ENCODE assay signal across 24 cellular contexts in the genomic region with DNA sequence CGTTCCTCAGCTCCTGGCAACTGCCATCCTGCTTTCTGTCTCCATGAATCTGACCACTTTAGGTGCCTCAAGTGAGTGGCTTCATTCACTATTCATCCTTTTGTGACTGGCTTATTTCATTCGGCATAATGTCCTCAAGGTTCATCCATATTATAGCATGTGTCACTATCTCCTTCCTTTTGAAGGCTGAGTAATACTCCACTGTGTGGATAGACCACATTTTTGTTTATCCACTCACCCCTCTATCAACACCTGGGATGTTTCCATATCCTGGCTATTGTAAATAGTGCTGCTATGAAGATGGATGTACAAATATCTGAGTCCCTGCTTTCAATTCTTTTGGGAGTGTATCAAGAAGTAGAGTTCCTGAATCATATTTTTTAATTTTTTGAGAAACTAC.
"Had no signal": no experiment of that assay in that cellular context is flagged by ENCODE, and none has a peak within 500 bp of the region (broad histone marks: within the 10 kb centered on the region; RNA-seq: fewer than 3 reads in every experiment).

No MANE protein-coding gene starts in this region.

- H3K27me3 ChIP-seq: colonic mucosa, esophagus muscularis mucosa, foreskin keratinocyte, gastroesophageal sphincter, heart left ventricle, hepatocyte, left lung had no signal

- DNase-seq: colonic mucosa; cortex of kidney; effector CD8-positive, alpha-beta T cell; effector memory CD8-positive, alpha-beta T cell; endodermal cell; erythroblast; foreskin keratinocyte; heart left ventricle; immature natural killer cell; islet precursor cell; kidney; kidney glomerular epithelial cell; left colon; left lung; left ventricle myocardium superior; lower lobe of right lung; mesenchymal stem cell; mucosa of descending colon; naive B cell; naive thymus-derived CD8-positive, alpha-beta T cell had no signal

- ATAC-seq: effector memory CD8-positive, alpha-beta T cell; foreskin keratinocyte; gastroesophageal sphincter; heart left ventricle; left colon; left lung; left ventricle myocardium superior; lower lobe of right lung; mucosa of descending colon; naive thymus-derived CD8-positive, alpha-beta T cell had no signal

- H3K4me3 ChIP-seq: colonic mucosa, esophagus muscularis mucosa, gastroesophageal sphincter, heart left ventricle, hepatocyte, left lung, lower lobe of right lung, mucosa of descending colon had no signal

- H3K4me1 ChIP-seq: colonic mucosa, esophagus muscularis mucosa, foreskin keratinocyte, gastroesophageal sphincter, left lung, lower lobe of right lung had no signal

- H3K36me3 ChIP-seq: colonic mucosa, heart left ventricle, left lung, lower lobe of right lung had no signal

- H3K27ac ChIP-seq: colonic mucosa, epithelial cell of prostate, esophagus muscularis mucosa, foreskin keratinocyte, gastroesophageal sphincter, heart left ventricle, hepatocyte, left lung, lower lobe of right lung had no signal

- H3K9me3 ChIP-seq: colonic mucosa, esophagus muscularis mucosa, gastroesophageal sphincter, heart left ventricle, lower lobe of right lung, mucosa of descending colon had no signal
